Comparison of ENCODE assay signal across 11 cellular contexts in genomic region chr6:155493026-155493693, GRCh38. TPM values are rescaled to one million over a fixed set of nuclear protein-coding genes. Genes with fewer than 3 reads are reported as not detected.
DNase-seq lines count a peak whose midpoint lies in the region; ATAC-seq and TF ChIP-seq lines count a peak whose summit lies in the region.
"Had no signal": no experiment of that assay in that cellular context is flagged by ENCODE, and none has a peak within 500 bp of the region (broad histone marks: within the 10 kb centered on the region; RNA-seq: fewer than 3 reads in every experiment).

No MANE protein-coding gene starts in this region.

- H3K4me3 Mint-ChIP-seq in activated CD8-positive, alpha-beta memory T cell treated with anti-CD3 and anti-CD28 coated beads, Interleukin-2, amount 10 ng/mL, durations not matched to agents 7 days and 5 days = no peak overlapping the region
- H3K4me3 Mint-ChIP-seq in CD14-positive monocyte = no peak overlapping the region
- H3K4me3 Mint-ChIP-seq: memory B cell had no signal

- H3K27me3 Mint-ChIP-seq in activated CD8-positive, alpha-beta memory T cell treated with anti-CD3 and anti-CD28 coated beads, Interleukin-2, amount 10 ng/mL, durations not matched to agents 7 days and 5 days = peaks cover 12% of the 10 kb centered on the region
- peaks cover 0 to 1% (median 0%) of the 10 kb centered on the region in 3 donors for H3K27me3 Mint-ChIP-seq in CD14-positive monocyte (ENCODE audit: low read depth in 3 of 3)

- no TSS peak for BruUV-seq in Panc1 (replicated peaks; lab: Mats Ljungman, UMichigan)

- POLR2A ChIA-PET in Panc1 (lab: Charles Lee) = no interaction called here

- peaks cover 4% of the 10 kb centered on the region for H3K36me3 Mint-ChIP-seq in activated CD8-positive, alpha-beta memory T cell treated with anti-CD3 and anti-CD28 coated beads, Interleukin-2, amount 10 ng/mL, durations not matched to agents 7 days and 5 days
- H3K36me3 Mint-ChIP-seq in CD14-positive monocyte = no peaks in the 10 kb centered on the region

- H4K20me1 ChIP-seq in osteoblast (ENCODE audit: insufficient read depth, low read length) = no peaks in the 10 kb centered on the region

- peaks cover 5% of the 10 kb centered on the region; the same call in 1 of the 2 replicates for H3K4me1 ChIP-seq in Panc1 (ENCODE audit: control insufficient read depth, insufficient read depth, low read length)
- H3K4me1 ChIP-seq in osteoblast (ENCODE audit: insufficient read depth, low read length) = peaks cover 36% of the 10 kb centered on the region

- peak overlapping the region; percentile 5; the same call in 1 of the 2 replicates for H3K27ac ChIP-seq in Panc1 (ENCODE audit: low read length)
- H3K27ac ChIP-seq in osteoblast (ENCODE audit: low read depth, low read length) = peak overlapping the region; percentile 90
- H3K27ac ChIP-seq: suprapubic skin had no signal

- H3K79me2 ChIP-seq in osteoblast (ENCODE audit: insufficient read depth, low read length) = no peaks in the 10 kb centered on the region

- TF ChIP-seq CTCF in Panc1 (IDR thresholded peaks at IDR 0.05) (no peak), osteoblast (IDR thresholded peaks at IDR 0.05; ENCODE audit: extremely low read depth, low read depth, low read length) (no peak), CD14-positive monocyte (IDR thresholded peaks at IDR 0.05) (no peak)

- peak overlapping the region; percentile 45 for H3K4me2 ChIP-seq in osteoblast (ENCODE audit: insufficient read depth, low read length)

- no peaks in the 10 kb centered on the region for H3K4me1 Mint-ChIP-seq in activated CD8-positive, alpha-beta memory T cell treated with anti-CD3 and anti-CD28 coated beads, Interleukin-2, amount 10 ng/mL, durations not matched to agents 7 days and 5 days
- H3K4me1 Mint-ChIP-seq in CD14-positive monocyte = peaks cover 9% of the 10 kb centered on the region

- CTCF ChIA-PET in Panc1 (lab: Charles Lee) = interaction anchor here (0.7 kb wide), 1 partner anchor 1233 kb away, joined by 4 read pairs; no protein-coding TSS in a partner anchor
- CTCF ChIA-PET in activated CD8-positive, alpha-beta memory T cell treated with anti-CD3 and anti-CD28 coated beads, Interleukin-2, amount 10 ng/mL, durations not matched to agents 7 days and 5 days (lab: Charles Lee) = no interaction called here

- H3K36me3 ChIP-seq in Panc1 (ENCODE audit: control insufficient read depth, insufficient read depth, low read length) (no peaks in the 10 kb centered on the region), osteoblast (ENCODE audit: insufficient read depth, low read length) (no peaks in the 10 kb centered on the region)
- H3K36me3 ChIP-seq: suprapubic skin had no signal

- H3K9me3 ChIP-seq in Panc1 (ENCODE audit: control insufficient read depth, insufficient read depth, low read depth, low read length) (peaks cover 12% of the 10 kb centered on the region; the same call in 1 of the 2 replicates), osteoblast (ENCODE audit: low read depth, low read length) (no peaks in the 10 kb centered on the region)
- H3K9me3 ChIP-seq: suprapubic skin had no signal

- no peak overlapping the region for H3K4me3 ChIP-seq in Panc1 (ENCODE audit: low read depth in 2 of 2, low read length in 2 of 2)
- H3K4me3 ChIP-seq in osteoblast (ENCODE audit: insufficient read depth, low read length) = no peak overlapping the region
- H3K4me3 ChIP-seq: suprapubic skin had no signal

- no peak for DNase-seq in Panc1 (ENCODE audit: low read depth, low spot score)
- peak; percentile 45 for DNase-seq in osteoblast (ENCODE audit: insufficient read length, low spot score, missing footprints)
- no peak for DNase-seq in activated CD8-positive, alpha-beta memory T cell treated with anti-CD3 and anti-CD28 coated beads, Interleukin-2, amount 10 ng/mL, durations not matched to agents 7 days and 5 days
- DNase-seq in stimulated activated naive CD4-positive, alpha-beta T cell (lab: John Stamatoyannopoulos, UW) = no peak
- DNase-seq in GM19240 (ENCODE audit: insufficient read length, low spot score) = no peak
- no peak for DNase-seq in CD14-positive monocyte (ENCODE audit: low spot score)
- DNase-seq: NCI-H345 had no signal

- no peak overlapping the region for H2AFZ ChIP-seq in osteoblast (ENCODE audit: low read length)

- no peaks in the 10 kb centered on the region for H3K27me3 ChIP-seq in Panc1 (ENCODE audit: control insufficient read depth, insufficient read depth, low read length)
- H3K27me3 ChIP-seq in osteoblast (ENCODE audit: insufficient read depth, low read length) = no peaks in the 10 kb centered on the region
- H3K27me3 ChIP-seq: suprapubic skin had no signal

- H3K9me3 Mint-ChIP-seq in activated CD8-positive, alpha-beta memory T cell treated with anti-CD3 and anti-CD28 coated beads, Interleukin-2, amount 10 ng/mL, durations not matched to agents 7 days and 5 days (ENCODE audit: low read depth) = peaks cover 2% of the 10 kb centered on the region
- H3K9me3 Mint-ChIP-seq in CD14-positive monocyte = peaks cover 0 to 8% (median 4%) of the 10 kb centered on the region in 7 donors

- ATAC-seq in GM18868 (IDR thresholded peaks at IDR 0.05; ENCODE audit: unreplicated experiment) (peak; percentile 27), GM21737 (IDR thresholded peaks at IDR 0.05; ENCODE audit: unreplicated experiment) (peak; percentile 17), Panc1 (no peak; the same call in 1 of the 2 replicates)
- ATAC-seq in activated CD8-positive, alpha-beta memory T cell treated with anti-CD3 and anti-CD28 coated beads, Interleukin-2, amount 10 ng/mL, durations not matched to agents 7 days and 5 days = no peak

- no peak overlapping the region for H3K27ac Mint-ChIP-seq in activated CD8-positive, alpha-beta memory T cell treated with anti-CD3 and anti-CD28 coated beads, Interleukin-2, amount 10 ng/mL, durations not matched to agents 7 days and 5 days
- H3K27ac Mint-ChIP-seq in CD14-positive monocyte = no peak overlapping the region
- H3K27ac Mint-ChIP-seq: memory B cell had no signal

- intact Hi-C loops in Panc1 (cut with micrococcal nuclease; ENCODE audit: unreplicated experiment) = no loop called here
- intact Hi-C loops in CD14-positive monocyte (cut with micrococcal nuclease) = no loop called here

- in situ Hi-C loops in Panc1 (cut with HindIII; ENCODE audit: low pct_unique_long_range_greater_than_20kb, low sequenced_read_pairs) = no loop called here

RNA-seq across cellular contexts. Expression of gene NOX3, which starts 37.5 kb away (rescaled TPM):
- total RNA-seq in Panc1 (2021; ENCODE audit: unreplicated experiment) = not detected
- not detected for polyA plus RNA-seq in Panc1 (2012; ENCODE audit: insufficient read length)
- total RNA-seq in osteoblast = not detected in 2 replicates
- total RNA-seq in activated CD8-positive, alpha-beta memory T cell treated with anti-CD3 and anti-CD28 coated beads, Interleukin-2, amount 10 ng/mL, durations not matched to agents 7 days and 5 days = not detected
- polyA plus RNA-seq in CD14-positive monocyte = not detected
- total RNA-seq: suprapubic skin had no signal

Comparison
In these comparisons a context has a peak if more than half of its experiments do, and no peak if none do; other contexts are left out.
1. ATAC-seq: peak in GM18868 (single experiment) and GM21737 (single experiment); none in Panc1 (single experiment) and activated CD8-positive, alpha-beta memory T cell treated with anti-CD3 and anti-CD28 coated beads, Interleukin-2, amount 10 ng/mL, durations not matched to agents 7 days and 5 days (single experiment).